17 cellular contexts compared by ENCODE assay signal in genomic region chr13:75316427-75316826, GRCh38.
A peak's percentile ranks its signal among the peaks of the same experiment; 100 is the strongest.
DNase-seq lines count a peak whose midpoint lies in the region; ATAC-seq and TF ChIP-seq lines count a peak whose summit lies in the region.
"Had no signal": no experiment of that assay in that cellular context is flagged by ENCODE, and none has a peak within 500 bp of the region (broad histone marks: within the 10 kb centered on the region; RNA-seq: fewer than 3 reads in every experiment).

No MANE protein-coding gene starts in this region.

- CTCF ChIA-PET in CD4-positive, alpha-beta memory T cell (lab: Charles Lee; ENCODE audit: partially characterized antibody): interaction anchor here (5.6 kb wide), 1 partner anchor 10 kb away, joined by 37 read pairs; no protein-coding TSS in a partner anchor

- no peak overlapping the region for H3K9ac ChIP-seq in adipocyte (ENCODE audit: low read length)

- DNase-seq in CD4-positive, alpha-beta memory T cell: no peak
- DNase-seq in HT1080 (ENCODE audit: low read depth) (peak; percentile 27), adipocyte (ENCODE audit: low read depth) (peak; percentile 55), left lung (no peak), NCI-H2196 treated with DMSO at 0.1 percent for 48 hours (lab: John Stamatoyannopoulos, UW; ENCODE audit: unreplicated experiment) (no peak), NCI-H187 treated with DMSO at 0.1 percent for 48 hours (lab: John Stamatoyannopoulos, UW) (no peak), erythroblast (lab: John Stamatoyannopoulos, UW) (no peak)
- DNase-seq: activated B cell treated with CpG ODN at 0.5 μM for 24 hours; amygdala; C1 segment of cervical spinal cord; heart right ventricle; MM.1S; NCI-H2081 treated with DMSO at 0.1 percent for 48 hours; NCI-H748 treated with DMSO at 0.1 percent for 48 hours; stimulated activated CD4-positive, alpha-beta T cell treated with anti-CD3 and anti-CD28 coated beads, Interleukin-2, amount 100 ng/mL, for 48 hours had no signal

- H3K36me3 Mint-ChIP-seq in CD4-positive, alpha-beta memory T cell: peaks cover 11 to 13% of the 10 kb centered on the region in 2 donors

- TF ChIP-seq CTCF in left lung (IDR thresholded peaks at IDR 0.05): no peak

- no peaks in the 10 kb centered on the region for H3K27me3 Mint-ChIP-seq in CD4-positive, alpha-beta memory T cell
- H3K27me3 Mint-ChIP-seq: activated B cell treated with CpG ODN at 0.5 μM for 24 hours had no signal

- peak; percentile 22 for ATAC-seq in left lung
- ATAC-seq: heart right ventricle, sciatic nerve had no signal

- H3K4me3 ChIP-seq in CD4-positive, alpha-beta memory T cell (ENCODE audit: low read length in 2 of 2): no peak overlapping the region
- H3K4me3 ChIP-seq in adipocyte (ENCODE audit: low read length) (no peak overlapping the region), left lung (no peak overlapping the region)
- H3K4me3 ChIP-seq: thoracic aorta had no signal

- peaks cover 0 to 2% (median 0%) of the 10 kb centered on the region in 8 donors for H3K9me3 Mint-ChIP-seq in CD4-positive, alpha-beta memory T cell
- H3K9me3 Mint-ChIP-seq: activated B cell treated with CpG ODN at 0.5 μM for 24 hours had no signal

- POLR2A ChIA-PET in CD4-positive, alpha-beta memory T cell (lab: Charles Lee; ENCODE audit: partially characterized antibody): interaction anchor here (10.5 kb wide), 1 partner anchor 9 kb away, joined by 129 read pairs; no protein-coding TSS in a partner anchor

- H3K4me3 Mint-ChIP-seq in CD4-positive, alpha-beta memory T cell: peak overlapping the region; percentile 24 to 73 (median 48)
- H3K4me3 Mint-ChIP-seq: activated B cell treated with CpG ODN at 0.5 μM for 24 hours had no signal

- TF ChIP-seq POLR2A in erythroblast (IDR thresholded peaks at IDR 0.05; ENCODE audit: low read length): no peak

- H3K36me3 ChIP-seq in CD4-positive, alpha-beta memory T cell (ENCODE audit: insufficient read depth, low read length): no peaks in the 10 kb centered on the region
- peaks cover 23% of the 10 kb centered on the region for H3K36me3 ChIP-seq in adipocyte (ENCODE audit: control insufficient read depth, insufficient read depth, low read length, severe bottlenecking)
- H3K36me3 ChIP-seq in left lung: no peaks in the 10 kb centered on the region

- no peaks in the 10 kb centered on the region for H3K27me3 ChIP-seq in CD4-positive, alpha-beta memory T cell (ENCODE audit: insufficient read depth, low read length)
- no peaks in the 10 kb centered on the region for H3K27me3 ChIP-seq in adipocyte (replicated peaks; ENCODE audit: control insufficient read depth, insufficient read depth, low read length)
- H3K27me3 ChIP-seq in left lung: no peaks in the 10 kb centered on the region
- H3K27me3 ChIP-seq: heart right ventricle had no signal

- intact Hi-C loops in CD4-positive, alpha-beta memory T cell (cut with micrococcal nuclease): no loop called here
- intact Hi-C loops in left lung (cut with DNase I): no loop called here

- H3K9me3 ChIP-seq in CD4-positive, alpha-beta memory T cell (ENCODE audit: control insufficient read depth in 1 of 2, low read length in 2 of 2): no peaks in the 10 kb centered on the region
- H3K9me3 ChIP-seq in adipocyte (ENCODE audit: control insufficient read depth, low read length) (no peaks in the 10 kb centered on the region), left lung (no peaks in the 10 kb centered on the region)
- H3K9me3 ChIP-seq: heart right ventricle, thoracic aorta had no signal

- peaks cover 24 to 51% (median 46%) of the 10 kb centered on the region in 4 donors for H3K4me1 Mint-ChIP-seq in CD4-positive, alpha-beta memory T cell
- H3K4me1 Mint-ChIP-seq: activated B cell treated with CpG ODN at 0.5 μM for 24 hours had no signal

- H3K27ac Mint-ChIP-seq in CD4-positive, alpha-beta memory T cell: peak overlapping the region in 6 of 7 donors; percentile 37 to 78 (median 62)
- H3K27ac Mint-ChIP-seq: activated B cell treated with CpG ODN at 0.5 μM for 24 hours had no signal

- peaks cover 62% of the 10 kb centered on the region for H3K4me1 ChIP-seq in CD4-positive, alpha-beta memory T cell (ENCODE audit: insufficient read depth, low read length)
- peaks cover 11% of the 10 kb centered on the region for H3K4me1 ChIP-seq in adipocyte (ENCODE audit: control insufficient read depth, insufficient read depth, low read length)
- peaks cover 5 to 7% of the 10 kb centered on the region in 2 donors for H3K4me1 ChIP-seq in left lung

- H3K27ac ChIP-seq in CD4-positive, alpha-beta memory T cell (ENCODE audit: low read depth, low read length): no peak overlapping the region
- H3K27ac ChIP-seq in left lung: no peak overlapping the region
- H3K27ac ChIP-seq: thoracic aorta had no signal

Comparison
In these comparisons a context has a peak if more than half of its experiments do, and no peak if none do; other contexts are left out.
1. DNase-seq: peak in HT1080 (single experiment) and adipocyte (single experiment); none in CD4-positive, alpha-beta memory T cell (0 of 5), left lung (0 of 2), NCI-H2196 treated with DMSO at 0.1 percent for 48 hours (single experiment), NCI-H187 treated with DMSO at 0.1 percent for 48 hours (single experiment) and erythroblast (0 of 2).